Comparison of ENCODE assay signal across 2 cellular contexts in the genomic region with DNA sequence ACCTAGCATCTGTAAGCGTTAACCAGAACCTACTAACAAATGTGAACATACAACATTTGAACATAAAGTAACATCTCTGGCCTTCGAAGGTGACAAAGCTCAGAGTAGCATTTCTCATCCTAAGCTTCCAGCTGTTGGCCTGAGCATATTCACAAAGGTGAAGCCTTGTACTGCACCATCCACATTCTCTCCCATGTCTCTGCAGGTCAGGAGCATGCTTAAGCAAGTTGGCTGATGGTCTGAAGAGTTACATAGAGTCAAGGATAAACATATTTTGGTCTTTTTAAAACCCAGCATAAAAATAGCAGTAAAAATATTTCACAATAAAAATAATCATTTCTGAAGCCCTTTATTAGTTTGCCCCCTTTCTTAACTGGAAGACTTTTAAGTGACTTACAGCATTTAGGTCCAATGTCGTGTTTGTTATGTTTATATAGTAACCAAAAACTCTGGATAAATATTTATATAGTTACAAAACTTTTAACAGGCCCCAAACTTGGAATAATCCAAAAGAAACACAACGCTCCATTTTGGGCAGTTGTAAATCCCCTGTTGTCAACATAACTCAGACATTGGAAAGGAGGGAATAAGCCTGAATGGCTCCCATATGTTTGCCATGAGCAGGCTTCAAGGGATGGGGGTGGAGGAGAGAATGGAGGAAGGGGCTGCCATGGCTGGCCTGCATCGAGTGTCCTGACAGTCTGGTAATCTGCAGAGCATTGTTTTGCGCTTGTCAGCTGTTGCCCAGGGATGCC.
A peak's percentile ranks its signal among the peaks of the same experiment; 100 is the strongest.
TF ChIP-seq lines count a peak whose summit lies in the region.

No MANE protein-coding gene starts in this region.

TF ChIP-seq in HEK293T, 16 proteins besides CTCF, POLR2A, EP300 and RAD21 (continued from another document):
- no peak for TF ChIP-seq TARDBP (IDR thresholded peaks at IDR 0.05)
- TF ChIP-seq CTBP1 (IDR thresholded peaks at IDR 0.05; ENCODE audit: borderline replicate concordance), result peak; percentile 57; the same call in 1 of the 2 replicates
- no peak for TF ChIP-seq ELF4 (IDR thresholded peaks at IDR 0.05)
- TF ChIP-seq FOXK2 (IDR thresholded peaks at IDR 0.05), result no peak

TF ChIP-seq in liver, 16 proteins besides CTCF, POLR2A, EP300 and RAD21 (continued from another document):
- TF ChIP-seq ATF3 (IDR thresholded peaks at IDR 0.05) (no peak), HNF4G (IDR thresholded peaks at IDR 0.05) (no peak), MAX (IDR thresholded peaks at IDR 0.05) (no peak), HNF4A (conservative IDR thresholded peaks at IDR 0.05) (peak in 1 of 2 donors; percentile 35), ZBTB33 (IDR thresholded peaks at IDR 0.05) (no peak), GABPA (IDR thresholded peaks at IDR 0.05 in 1 of 2, conservative IDR thresholded peaks at IDR 0.05 in 1 of 2) (no peak), NR2F2 (IDR thresholded peaks at IDR 0.05) (no peak), SP1 (IDR thresholded peaks at IDR 0.05) (no peak), FOXA1 (IDR thresholded peaks at IDR 0.05) (no peak), RXRA (IDR thresholded peaks at IDR 0.05) (peak in 1 of 2 donors; percentile 31), YY1 (IDR thresholded peaks at IDR 0.05) (peak; percentile 71), EGR1 (IDR thresholded peaks at IDR 0.05; ENCODE audit: low read depth in 2 of 2) (no peak)
